27 cellular contexts compared by ENCODE assay signal in genomic region chrY:15229056-15229455, GRCh38.
A peak's percentile ranks its signal among the peaks of the same experiment; 100 is the strongest.
DNase-seq lines count a peak whose midpoint lies in the region; ATAC-seq and TF ChIP-seq lines count a peak whose summit lies in the region.
"Had no signal": no experiment of that assay in that cellular context is flagged by ENCODE, and none has a peak within 500 bp of the region (broad histone marks: within the 10 kb centered on the region; RNA-seq: fewer than 3 reads in every experiment).

No MANE protein-coding gene starts in this region.

- H3K9me3 Mint-ChIP-seq in T-cell, result no peaks in the 10 kb centered on the region
- H3K9me3 Mint-ChIP-seq: neural crest cell had no signal

- no peaks in the 10 kb centered on the region for H3K79me2 ChIP-seq in OCI-LY3 (ENCODE audit: low read length)

- DNase-seq in GM12864 (ENCODE audit: low read depth) (no peak), foreskin keratinocyte (peak in 1 of 2 donors; percentile 14), thyroid gland (peak; percentile 1 to 2), NCI-H146 treated with DMSO at 0.1 percent for 48 hours (lab: John Stamatoyannopoulos, UW; ENCODE audit: unreplicated experiment) (no peak), NCI-H446 treated with DMSO at 0.1 percent for 48 hours (lab: John Stamatoyannopoulos, UW) (no peak), T-cell (no peak)
- DNase-seq: activated naive CD4-positive, alpha-beta T cell treated with anti-CD3 and anti-CD28 coated beads, Interleukin-2, amount 50 U/mL, for 16 hours; amygdala; CD8-positive, alpha-beta T cell; colonic mucosa; DMS153; effector CD8-positive, alpha-beta T cell; heart right ventricle; mammary epithelial cell; NCI-H1417 treated with DMSO at 0.1 percent for 48 hours; NCI-H2107; NCI-H446; NCI-H82; OCI-M1; stimulated activated CD4-positive, alpha-beta T cell treated with anti-CD3 and anti-CD28 coated beads, Interleukin-15, amount 100 ng/mL, for 24 hours; stimulated activated naive CD4-positive, alpha-beta T cell had no signal

- no peaks in the 10 kb centered on the region for H3K4me1 Mint-ChIP-seq in T-cell
- H3K4me1 Mint-ChIP-seq: neural crest cell had no signal

- H3K27me3 Mint-ChIP-seq in T-cell, result no peaks in the 10 kb centered on the region

- H3K4me2 ChIP-seq in OCI-LY3 (ENCODE audit: low read length), result no peak overlapping the region

- TF ChIP-seq CTCF in GM12864 (IDR thresholded peaks at IDR 0.05; ENCODE audit: low read depth, low read length, missing control alignments) (peak; percentile 4), OCI-LY3 (IDR thresholded peaks at IDR 0.05; ENCODE audit: low read depth, low read length) (peak; percentile 41), foreskin keratinocyte (conservative IDR thresholded peaks at IDR 0.05) (peak; percentile 52), thyroid gland (IDR thresholded peaks at IDR 0.05) (peak in 1 of 6 experiments; percentile 21)

- no peak overlapping the region for H3K27ac Mint-ChIP-seq in T-cell
- H3K27ac Mint-ChIP-seq: CD8-positive, alpha-beta T cell had no signal

- H3K36me3 ChIP-seq in OCI-LY3 (replicated peaks; ENCODE audit: low read depth, low read length) (no peaks in the 10 kb centered on the region), thyroid gland (no peaks in the 10 kb centered on the region)
- H3K36me3 ChIP-seq: colonic mucosa, HAP-1, heart right ventricle, suprapubic skin had no signal

- H4K20me1 ChIP-seq in OCI-LY3 (ENCODE audit: insufficient read depth, low read length), result no peaks in the 10 kb centered on the region

- WGBS in thyroid gland, 2 donors, result 40 to 44% methylated on average over 2 of the region's 2 CpGs

- POLR2A ChIA-PET in T-cell (lab: Charles Lee), result no interaction called here

- no peaks in the 10 kb centered on the region for H3K36me3 Mint-ChIP-seq in T-cell
- H3K36me3 Mint-ChIP-seq: CD8-positive, alpha-beta T cell had no signal

- H3K9ac ChIP-seq in OCI-LY3 (ENCODE audit: low read length), result no peak overlapping the region

- no peak overlapping the region for H2AFZ ChIP-seq in OCI-LY3 (ENCODE audit: low read depth, low read length)

- no peak overlapping the region for H3K27ac ChIP-seq in OCI-LY3 (ENCODE audit: low read length)
- no peak overlapping the region for H3K27ac ChIP-seq in foreskin keratinocyte
- no peak overlapping the region for H3K27ac ChIP-seq in thyroid gland
- H3K27ac ChIP-seq: colonic mucosa, heart right ventricle, suprapubic skin had no signal

- TF ChIP-seq POLR2A in thyroid gland (IDR thresholded peaks at IDR 0.05), result no peak

- intact Hi-C loops in thyroid gland (cut with DNase I), result no loop called here

- H3K4me1 ChIP-seq in OCI-LY3 (ENCODE audit: low read length) (0 out of 2 replicates have a peak, but pooled peaks cover 4% of the 10 kb centered on the region), foreskin keratinocyte (no peaks in the 10 kb centered on the region), thyroid gland (no peaks in the 10 kb centered on the region)
- H3K4me1 ChIP-seq: colonic mucosa, HAP-1, heart right ventricle, suprapubic skin had no signal

- H3K9me3 ChIP-seq in OCI-LY3 (ENCODE audit: insufficient read depth, low read length) (no peaks in the 10 kb centered on the region), thyroid gland (no peaks in the 10 kb centered on the region)
- H3K9me3 ChIP-seq: colonic mucosa, HAP-1, heart right ventricle, suprapubic skin had no signal

- CTCF ChIA-PET in T-cell (lab: Charles Lee), result no interaction called here

- ATAC-seq in foreskin keratinocyte, result no peak
- ATAC-seq in GM19397 (IDR thresholded peaks at IDR 0.05; ENCODE audit: unreplicated experiment), result no peak
- ATAC-seq in T-cell (replicated peaks in 1 of 4), result no peak
- ATAC-seq: CD8-positive, alpha-beta T cell; heart right ventricle; K562 had no signal

- H3K27me3 ChIP-seq in OCI-LY3 (ENCODE audit: low read depth, low read length) (no peaks in the 10 kb centered on the region), foreskin keratinocyte (no peaks in the 10 kb centered on the region), thyroid gland (no peaks in the 10 kb centered on the region)
- H3K27me3 ChIP-seq: colonic mucosa, heart right ventricle, suprapubic skin had no signal

- H3K4me3 ChIP-seq in GM12864 (ENCODE audit: low read depth, low read length) (no peak overlapping the region), OCI-LY3 (ENCODE audit: low read length) (no peak overlapping the region), thyroid gland (replicated peaks in 1 of 3) (no peak overlapping the region)
- H3K4me3 ChIP-seq: colonic mucosa, HAP-1, heart right ventricle, K562, suprapubic skin had no signal

- H3K4me3 Mint-ChIP-seq in T-cell, result no peak overlapping the region
- H3K4me3 Mint-ChIP-seq: CD8-positive, alpha-beta T cell; neural crest cell had no signal

Comparison
In these comparisons a context has a peak if more than half of its experiments do, and no peak if none do; other contexts are left out.
1. DNase-seq: peak in thyroid gland (2 of 2); none in GM12864 (single experiment), NCI-H146 treated with DMSO at 0.1 percent for 48 hours (single experiment), NCI-H446 treated with DMSO at 0.1 percent for 48 hours (single experiment) and T-cell (0 of 34).